ENCODE assay signal across 1 cellular context in the genomic region with DNA sequence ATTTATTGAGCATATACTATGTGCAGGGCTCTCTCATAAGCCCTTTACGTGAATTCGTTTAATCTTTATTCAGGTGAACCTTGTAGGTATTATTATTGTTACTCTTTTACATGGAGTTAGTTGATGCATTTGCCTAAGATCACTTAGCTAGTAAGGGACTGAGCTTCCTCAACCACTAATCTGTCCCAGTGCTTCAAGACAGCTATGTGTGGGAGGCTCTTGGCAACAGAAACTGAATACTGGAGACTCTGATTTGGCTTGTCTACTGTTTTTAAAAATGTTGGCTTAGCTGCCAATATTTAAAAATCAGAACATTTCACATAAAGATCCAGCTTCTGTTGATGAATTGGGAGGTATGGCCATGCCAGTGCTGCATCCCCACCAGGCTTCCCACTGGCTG.
TF ChIP-seq lines count a peak whose summit lies in the region.

No MANE protein-coding gene starts in this region.

TF ChIP-seq in GM12878, 131 proteins besides CTCF, POLR2A, EP300 and RAD21:
- TF ChIP-seq ESRRA (IDR thresholded peaks at IDR 0.05; ENCODE audit: low read length) (no peak), TCF12 (IDR thresholded peaks at IDR 0.05; ENCODE audit: low read depth, low read length) (no peak), MEF2B (IDR thresholded peaks at IDR 0.05; ENCODE audit: partially characterized antibody, poor library complexity, severe bottlenecking) (no peak), KAT2A (conservative IDR thresholded peaks at IDR 0.05; ENCODE audit: control insufficient read depth, low read depth, low read length) (no peak), CUX1 (IDR thresholded peaks at IDR 0.05; ENCODE audit: insufficient replicate concordance, low read depth, low read length) (no peak), MXI1 (IDR thresholded peaks at IDR 0.05; ENCODE audit: low read depth, low read length) (no peak), ZBTB4 (CRISPR knock-in tag; IDR thresholded peaks at IDR 0.05) (no peak)
